Comparison of ENCODE assay signal across 14 cellular contexts in the genomic region with DNA sequence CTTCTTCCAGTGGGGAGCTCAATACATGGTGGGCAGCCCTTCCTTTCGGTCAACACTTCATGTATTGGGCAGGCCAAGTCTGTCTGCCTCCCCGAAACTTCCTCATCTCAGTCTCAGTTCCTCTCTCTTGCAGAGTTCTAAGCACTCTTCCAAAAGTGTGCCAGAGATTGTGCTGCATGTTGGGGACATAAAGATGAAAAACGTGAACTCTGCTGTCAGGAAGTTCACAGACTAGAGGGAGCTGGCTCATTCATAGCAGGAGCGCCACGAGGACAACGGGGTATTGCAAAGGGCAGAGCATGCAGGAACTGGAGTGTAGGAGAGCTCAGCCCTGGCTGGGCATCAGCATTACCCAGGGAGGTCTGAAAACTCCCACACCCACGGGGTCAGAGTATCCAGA. TPM values are rescaled to one million over a fixed set of nuclear protein-coding genes. Genes with fewer than 3 reads are reported as not detected.
DNase-seq lines count a peak whose midpoint lies in the region; ATAC-seq and TF ChIP-seq lines count a peak whose summit lies in the region.
"Had no signal": no experiment of that assay in that cellular context is flagged by ENCODE, and none has a peak within 500 bp of the region (broad histone marks: within the 10 kb centered on the region; RNA-seq: fewer than 3 reads in every experiment).

No MANE protein-coding gene starts in this region.

- ATAC-seq in Right ventricle myocardium superior (ENCODE audit: poor library complexity), result peak; percentile 43
- peak; percentile 39 for ATAC-seq in left colon
- ATAC-seq in upper lobe of right lung, result peak; percentile 83
- ATAC-seq: A549; Panc1; stimulated activated naive CD8-positive, alpha-beta T cell treated with anti-CD3 and anti-CD28 coated beads, Interleukin-15, amount 100 ng/mL, for 72 hours had no signal

- H3K4me3 ChIP-seq in right atrium auricular region (no peak overlapping the region), upper lobe of right lung (no peak overlapping the region)
- H3K4me3 ChIP-seq: A549, colonic mucosa, esophagus squamous epithelium had no signal

- in situ Hi-C loops in SK-MEL-5 (cut with HindIII; ENCODE audit: low pct_unique_long_range_greater_than_20kb, low sequenced_read_pairs), result loop anchor here (25.0 kb wide), 1 partner anchor 184 kb away; a partner anchor contains a TSS

- H3K36me3 ChIP-seq in right atrium auricular region (no peaks in the 10 kb centered on the region), upper lobe of right lung (no peaks in the 10 kb centered on the region)
- H3K36me3 ChIP-seq: colonic mucosa, esophagus squamous epithelium had no signal

- no peak overlapping the region for H3K27ac ChIP-seq in right atrium auricular region
- H3K27ac ChIP-seq in upper lobe of right lung, result no peak overlapping the region
- H3K27ac ChIP-seq: A549, colonic mucosa, esophagus squamous epithelium had no signal

- DNase-seq in Right ventricle myocardium superior (no peak), right atrium auricular region (ENCODE audit: low spot score) (no peak), SK-MEL-5 (ENCODE audit: low read depth, low spot score) (peak; percentile 15), left colon (peak in 1 of 2 donors; percentile 39), upper lobe of right lung (peak; percentile 71), NCI-H2171 treated with DMSO at 0.1 percent for 48 hours (lab: John Stamatoyannopoulos, UW) (no peak), T-helper 9 cell (no peak), activated gamma-delta T cell (lab: John Stamatoyannopoulos, UW) (no peak)
- DNase-seq: colonic mucosa; esophagus squamous epithelium; NCI-H1105 treated with DMSO at 0.1 percent for 48 hours; stimulated activated naive CD8-positive, alpha-beta T cell treated with anti-CD3 and anti-CD28 coated beads, Interleukin-15, amount 100 ng/mL, for 72 hours had no signal

- H3K4me1 ChIP-seq in right atrium auricular region (peaks cover 0 to 6% of the 10 kb centered on the region in 2 donors), upper lobe of right lung (peaks cover 6% of the 10 kb centered on the region)
- H3K4me1 ChIP-seq: A549, colonic mucosa had no signal

- intact Hi-C loops in Right ventricle myocardium superior (cut with DNase I), result no loop called here
- intact Hi-C loops in left colon (cut with DNase I, micrococcal nuclease), result loop anchor here in 1 of 2 donors (10.0 kb wide), 1 partner anchor 171 kb away; a partner anchor contains a TSS
- intact Hi-C loops in upper lobe of right lung (cut with DNase I), result no loop called here

- H3K9me3 ChIP-seq in right atrium auricular region, result no peaks in the 10 kb centered on the region
- H3K9me3 ChIP-seq in upper lobe of right lung, result no peaks in the 10 kb centered on the region
- H3K9me3 ChIP-seq: A549, colonic mucosa, esophagus squamous epithelium had no signal

- H3K27me3 ChIP-seq in right atrium auricular region, result peaks cover 0 to 4% of the 10 kb centered on the region in 2 donors
- H3K27me3 ChIP-seq in upper lobe of right lung, result peaks cover 16% of the 10 kb centered on the region
- H3K27me3 ChIP-seq: colonic mucosa had no signal

- TF ChIP-seq CTCF in right atrium auricular region (IDR thresholded peaks at IDR 0.05) (no peak), upper lobe of right lung (IDR thresholded peaks at IDR 0.05) (no peak)

RNA-seq across cellular contexts. Expression of a gene that starts 15.3 kb away (rescaled TPM):
- total RNA-seq in Right ventricle myocardium superior (2.2 TPM), right atrium auricular region (1 to 10 TPM; 2.1 to 5.1 TPM), left colon (10 to 100 TPM; 29.2 to 32.9 TPM), upper lobe of right lung (7.8 TPM)
- 0.37 and 0.67 TPM in 2 replicates for total RNA-seq in SK-MEL-5 (2014; rRNA removed; shearing (Covaris generic))
- polyA plus RNA-seq in SK-MEL-5 (2015; cell fraction: cytosol; rRNA removed), result 1.8 and 2.1 TPM in 2 replicates
- polyA plus RNA-seq in SK-MEL-5 (2015; cell fraction: nucleus; rRNA removed), result 3.2 TPM in 2 replicates

Comparison
In these comparisons a context has a peak if more than half of its experiments do, and no peak if none do; other contexts are left out.
1. DNase-seq: peak in SK-MEL-5 (single experiment) and upper lobe of right lung (single experiment); none in Right ventricle myocardium superior (single experiment), right atrium auricular region (single experiment), NCI-H2171 treated with DMSO at 0.1 percent for 48 hours (single experiment), T-helper 9 cell (single experiment) and activated gamma-delta T cell (single experiment).
2. Peak in every context shown above with its lines, with median percentiles within 50 percentile points of each other: ATAC-seq.